In genomic region chr3:140035856-140036255, GRCh38 we compare ENCODE assay signal across 25 cellular contexts.
"Had no signal": no experiment of that assay in that cellular context is flagged by ENCODE, and none has a peak within 500 bp of the region (broad histone marks: within the 10 kb centered on the region; RNA-seq: fewer than 3 reads in every experiment).

No MANE protein-coding gene starts in this region.

- H3K9me3 ChIP-seq: lower lobe of right lung, neutrophil, right lobe of liver, stomach, vagina had no signal

- DNase-seq: activated CD4-positive, CD25-positive, alpha-beta regulatory T cell treated with anti-CD3 and anti-CD28 coated beads, Interleukin-2, amount 50 U/mL, for 72 hours; activated CD8-positive, alpha-beta memory T cell treated with anti-CD3 and anti-CD28 coated beads for 24 hours; activated CD8-positive, alpha-beta memory T cell treated with anti-CD3 and anti-CD28 coated beads, Interleukin-2, amount 50 U/mL, for 48 hours; activated effector memory CD4-positive, alpha-beta T cell treated with Interleukin-2 at 50 U/mL for 16 hours; activated naive CD4-positive, alpha-beta T cell treated with anti-CD3 and anti-CD28 coated beads, Interleukin-2, amount 10 ng/mL, durations not matched to agents 7 days and 5 days; activated naive CD8-positive, alpha-beta T cell treated with anti-CD3 and anti-CD28 coated beads, Interleukin-2, amount 50 U/mL, for 24 hours; activated T-cell treated with anti-CD3 and anti-CD28 coated beads, Interleukin-2, amount 50 U/mL, for 48 hours; anterior cingulate cortex; caudate nucleus; dorsolateral prefrontal cortex; foreskin fibroblast; hippocampal formation; islet precursor cell; lower lobe of right lung; natural killer cell; right lobe of liver; small intestine; stimulated activated CD4-positive, alpha-beta T cell treated with anti-CD3 and anti-CD28 coated beads, Interleukin-15, amount 100 ng/mL, for 24 hours; stimulated activated CD4-positive, alpha-beta T cell treated with anti-CD3 and anti-CD28 coated beads, Interleukin-4, amount 100 ng/mL, for 1 hour; stomach; trophoblast cell had no signal

- H3K4me3 ChIP-seq: dorsolateral prefrontal cortex, lower lobe of right lung, right lobe of liver, stomach, vagina had no signal

- H3K36me3 ChIP-seq: lower lobe of right lung, neutrophil, right lobe of liver, stomach, vagina had no signal

- H3K4me1 ChIP-seq: lower lobe of right lung, parathyroid adenoma, right lobe of liver, stomach, vagina had no signal

- H3K27me3 ChIP-seq: dorsolateral prefrontal cortex, neutrophil, right lobe of liver, stomach, vagina had no signal

- H3K27ac ChIP-seq: dorsolateral prefrontal cortex, epithelial cell of prostate, lower lobe of right lung, neutrophil, parathyroid adenoma, right lobe of liver, stomach, vagina had no signal
